Comparison of ENCODE assay signal across 28 cellular contexts in genomic region chr12:15600223-15600935, GRCh38.
A peak's percentile ranks its signal among the peaks of the same experiment; 100 is the strongest.
DNase-seq lines count a peak whose midpoint lies in the region; ATAC-seq and TF ChIP-seq lines count a peak whose summit lies in the region.
"Had no signal": no experiment of that assay in that cellular context is flagged by ENCODE, and none has a peak within 500 bp of the region (broad histone marks: within the 10 kb centered on the region; RNA-seq: fewer than 3 reads in every experiment).

No MANE protein-coding gene starts in this region.

- H3K9me3 ChIP-seq in right atrium auricular region (no peaks in the 10 kb centered on the region), RWPE2 (ENCODE audit: severe bottlenecking) (no peaks in the 10 kb centered on the region), suprapubic skin (no peaks in the 10 kb centered on the region)
- H3K9me3 ChIP-seq: ascending aorta, gastroesophageal sphincter, neutrophil, SJCRH30, tibial nerve had no signal

- intact Hi-C loops in Right ventricle myocardium superior (cut with DNase I): no loop called here

- TF ChIP-seq CTCF in right atrium auricular region (IDR thresholded peaks at IDR 0.05): no peak
- no peak for TF ChIP-seq CTCF in RWPE2 (IDR thresholded peaks at IDR 0.05; ENCODE audit: poor library complexity, severe bottlenecking)
- TF ChIP-seq CTCF in epithelial cell of proximal tubule (conservative IDR thresholded peaks at IDR 0.05; ENCODE audit: low read depth, low read length): no peak
- TF ChIP-seq CTCF in suprapubic skin (IDR thresholded peaks at IDR 0.05): no peak

- H3K4me1 ChIP-seq in right atrium auricular region: peaks cover 0 to 30% of the 10 kb centered on the region in 2 donors
- H3K4me1 ChIP-seq in RWPE2 (ENCODE audit: insufficient read depth, poor library complexity, severe bottlenecking): peaks cover 30% of the 10 kb centered on the region
- no peaks in the 10 kb centered on the region for H3K4me1 ChIP-seq in suprapubic skin

- DNase-seq in right atrium auricular region (ENCODE audit: low spot score) (no peak), Right ventricle myocardium superior (no peak), RWPE2 (ENCODE audit: low spot score) (no peak), epithelial cell of proximal tubule (ENCODE audit: low read depth) (peak; percentile 83), suprapubic skin (ENCODE audit: low spot score in 2 of 2) (no peak), iPS-NIHi11 (ENCODE audit: low spot score) (no peak)
- DNase-seq in activated naive CD4-positive, alpha-beta T cell treated with anti-CD3 and anti-CD28 coated beads, Interleukin-2, amount 50 U/mL, for 16 hours: no peak
- no peak for DNase-seq in central memory CD4-positive, alpha-beta T cell
- DNase-seq: activated gamma-delta T cell treated with Interleukin-2 at 50 U/mL for 16 hours; activated T-cell treated with anti-CD3 and anti-CD28 coated beads, Interleukin-2, amount 50 U/mL, for 4 hours; caudate nucleus; CD8-positive, alpha-beta memory T cell; dermis blood vessel endothelial cell; DMS153; hippocampal formation; NCI-H1048; NCI-H446 treated with DMSO at 0.1 percent for 48 hours; NCI-H774; SJCRH30; stimulated activated CD4-positive, alpha-beta T cell treated with anti-CD3 and anti-CD28 coated beads, Interleukin-12 subunit alpha, Interleukin-12 subunit beta, amount 100 ng/mL, for 4 hours; stimulated activated CD4-positive, alpha-beta T cell treated with anti-CD3 and anti-CD28 coated beads, Interleukin-2, amount 100 ng/mL, for 48 hours; SW 1271; WERI-Rb-1 had no signal

- H3K27ac ChIP-seq in right atrium auricular region (peak overlapping the region; percentile 48 to 66), RWPE2 (ENCODE audit: poor library complexity, severe bottlenecking) (peak overlapping the region; percentile 84), suprapubic skin (no peak overlapping the region)
- H3K27ac ChIP-seq: neutrophil, SJCRH30, WERI-Rb-1 had no signal

- H3K36me3 ChIP-seq in right atrium auricular region (no peaks in the 10 kb centered on the region), RWPE2 (ENCODE audit: low read depth) (no peaks in the 10 kb centered on the region), suprapubic skin (no peaks in the 10 kb centered on the region)
- H3K36me3 ChIP-seq: gastroesophageal sphincter, neutrophil, SJCRH30, tibial nerve, WERI-Rb-1 had no signal

- TF ChIP-seq EP300 in suprapubic skin (IDR thresholded peaks at IDR 0.05): no peak

- H3K4me3 ChIP-seq in right atrium auricular region (no peak overlapping the region), RWPE2 (ENCODE audit: severe bottlenecking) (no peak overlapping the region), epithelial cell of proximal tubule (ENCODE audit: low read depth, low read length) (no peak overlapping the region), suprapubic skin (no peak overlapping the region)
- H3K4me3 ChIP-seq: ascending aorta, gastroesophageal sphincter, SJCRH30, tibial nerve had no signal

- no peak for ATAC-seq in Right ventricle myocardium superior (ENCODE audit: poor library complexity)
- ATAC-seq in RWPE2 (ENCODE audit: low read depth): peak; percentile 22; the same call in 2 of the 3 replicates
- ATAC-seq: gastroesophageal sphincter, HCT116 had no signal

- 82% methylated on average over 7 of the region's 7 CpGs for WGBS in suprapubic skin

- H3K27me3 ChIP-seq in right atrium auricular region (no peaks in the 10 kb centered on the region), RWPE2 (ENCODE audit: insufficient read depth, poor library complexity, severe bottlenecking) (no peaks in the 10 kb centered on the region), suprapubic skin (no peaks in the 10 kb centered on the region)
- H3K27me3 ChIP-seq: ascending aorta, gastroesophageal sphincter, neutrophil, SJCRH30, tibial nerve had no signal

- TF ChIP-seq POLR2A in suprapubic skin (IDR thresholded peaks at IDR 0.05): no peak
